In genomic region chr13:110000534-110001345, GRCh38 we compare ENCODE assay signal across 26 cellular contexts.
A peak's percentile ranks its signal among the peaks of the same experiment; 100 is the strongest.
DNase-seq lines count a peak whose midpoint lies in the region; ATAC-seq and TF ChIP-seq lines count a peak whose summit lies in the region.
"Had no signal": no experiment of that assay in that cellular context is flagged by ENCODE, and none has a peak within 500 bp of the region (broad histone marks: within the 10 kb centered on the region; RNA-seq: fewer than 3 reads in every experiment).

No MANE protein-coding gene starts in this region.

- H3F3A ChIP-seq in PC-3 (ENCODE audit: low read length, unreplicated experiment) = no peaks in the 10 kb centered on the region

- intact Hi-C loops in PC-3 (cut with micrococcal nuclease) = no loop called here

- peak overlapping the region; percentile 70 for H4K91ac ChIP-seq in trophoblast cell (ENCODE audit: low read depth, low read length)

- ATAC-seq in PC-3 = no peak
- ATAC-seq: activated CD4-positive, CD25-positive, alpha-beta regulatory T cell treated with anti-CD3 and anti-CD28 coated beads, Interleukin-2, amount 50 U/mL, for 24 hours; activated naive CD8-positive, alpha-beta T cell treated with anti-CD3 and anti-CD28 coated beads, Interleukin-2, amount 50 U/mL, for 24 hours; effector memory CD8-positive, alpha-beta T cell; lower lobe of right lung; mucosa of descending colon; natural killer cell had no signal

- POLR2A ChIA-PET in PC-3 (lab: Charles Lee; ENCODE audit: unreplicated experiment) = no interaction called here

- peak overlapping the region; percentile 57 for H3K14ac ChIP-seq in trophoblast cell (ENCODE audit: low read length)

- H3K9me2 ChIP-seq in PC-3 (replicated peaks; ENCODE audit: low read length) = no peaks in the 10 kb centered on the region

- peaks cover 5% of the 10 kb centered on the region for H3K79me1 ChIP-seq in trophoblast cell (ENCODE audit: low read length)

- peak overlapping the region; percentile 40 for H3K27ac ChIP-seq in PC-3 (ENCODE audit: low read length)
- peak overlapping the region; percentile 31 for H3K27ac ChIP-seq in trophoblast cell (ENCODE audit: low read depth, low read length)
- H3K27ac ChIP-seq: lower lobe of right lung, RWPE1, sigmoid colon, SK-N-MC, transverse colon had no signal

- no peak overlapping the region for H4K12ac ChIP-seq in trophoblast cell (ENCODE audit: low read depth, low read length)

- no peaks in the 10 kb centered on the region for H3K9me3 ChIP-seq in PC-3 (ENCODE audit: low read length)
- no peaks in the 10 kb centered on the region for H3K9me3 ChIP-seq in trophoblast cell (ENCODE audit: insufficient read depth, low read depth, low read length)
- H3K9me3 ChIP-seq: HAP-1, lower lobe of right lung, mucosa of descending colon, sigmoid colon, transverse colon had no signal

- H2BK120ac ChIP-seq in trophoblast cell (ENCODE audit: insufficient read depth, low read length, poor library complexity) = peak overlapping the region; percentile 68

- peak overlapping the region; percentile 9 for H4K8ac ChIP-seq in trophoblast cell (ENCODE audit: low read depth, low read length)

- H3K18ac ChIP-seq in trophoblast cell (ENCODE audit: low read length) = no peak overlapping the region

- H3K4me2 ChIP-seq in PC-3 (ENCODE audit: low read length) (peak overlapping the region; percentile 57), trophoblast cell (ENCODE audit: low read length) (no peak overlapping the region)

- no peaks in the 10 kb centered on the region for H3K79me2 ChIP-seq in PC-3 (ENCODE audit: low read length)
- H3K79me2 ChIP-seq in trophoblast cell (ENCODE audit: control insufficient read depth, insufficient read depth, low read length, poor library complexity) = peaks cover 3% of the 10 kb centered on the region

- H3K23ac ChIP-seq in trophoblast cell (ENCODE audit: low read length) = no peak overlapping the region

- peak overlapping the region; percentile 27 for H3K4ac ChIP-seq in trophoblast cell (ENCODE audit: low read depth, low read length)

- no CpG with 5 or more reads among the region's 12 CpGs for WGBS in trophoblast cell (ENCODE audit: extremely low coverage, insufficient coverage, insufficient read length)

- peak overlapping the region; percentile 45 for H2BK5ac ChIP-seq in trophoblast cell (ENCODE audit: low read depth, low read length, poor library complexity)

- H2AFZ ChIP-seq in PC-3 (ENCODE audit: low read length) (no peak overlapping the region), trophoblast cell (ENCODE audit: insufficient read depth, low read length, poor library complexity) (no peak overlapping the region)

- TF ChIP-seq CTCF in PC-3 (conservative IDR thresholded peaks at IDR 0.05; ENCODE audit: low read depth, low read length) (no peak), epithelial cell of esophagus (IDR thresholded peaks at IDR 0.05; ENCODE audit: insufficient read depth, low read depth, low read length, missing control alignments) (no peak)

- H3K27me3 ChIP-seq in PC-3 (ENCODE audit: low read length) (no peaks in the 10 kb centered on the region), trophoblast cell (ENCODE audit: insufficient read depth, low read length) (no peaks in the 10 kb centered on the region)
- H3K27me3 ChIP-seq: sigmoid colon, transverse colon had no signal

- H2AK5ac ChIP-seq in trophoblast cell (ENCODE audit: low read length) = peak overlapping the region; percentile 77

- no peaks in the 10 kb centered on the region for H4K20me1 ChIP-seq in PC-3 (ENCODE audit: low read length)

- H3K36me3 ChIP-seq in PC-3 (ENCODE audit: low read depth, low read length) (no peaks in the 10 kb centered on the region), trophoblast cell (ENCODE audit: control insufficient read depth in 1 of 2, insufficient read depth in 2 of 2, low read length in 2 of 2) (no peaks in the 10 kb centered on the region)
- H3K36me3 ChIP-seq: HAP-1, lower lobe of right lung, sigmoid colon, transverse colon had no signal

- H3K9ac ChIP-seq in PC-3 (ENCODE audit: low read length) (no peak overlapping the region), trophoblast cell (ENCODE audit: low read length) (no peak overlapping the region)

- peaks cover 57% of the 10 kb centered on the region for H3K4me1 ChIP-seq in PC-3 (ENCODE audit: insufficient read depth, low read length)
- peaks cover 13 to 19% of the 10 kb centered on the region in 2 experiments for H3K4me1 ChIP-seq in trophoblast cell (ENCODE audit: control insufficient read depth in 1 of 2, insufficient read depth in 2 of 2, low read length in 2 of 2)
- H3K4me1 ChIP-seq: HAP-1, lower lobe of right lung, transverse colon had no signal

- no TSS peak for BruUV-seq in PC-3 (replicated peaks; lab: Mats Ljungman, UMichigan)

- H3K4me3 ChIP-seq in PC-3 (ENCODE audit: low read length) (no peak overlapping the region), epithelial cell of esophagus (ENCODE audit: low read length) (no peak overlapping the region), trophoblast cell (ENCODE audit: low read depth, low read length) (no peak overlapping the region)
- H3K4me3 ChIP-seq: HAP-1, lower lobe of right lung, mucosa of descending colon, sigmoid colon, SK-N-MC, transverse colon had no signal

- DNase-seq in EL (peak; percentile 7), PC-3 (peak; percentile 29), epithelial cell of esophagus (ENCODE audit: low read depth) (peak; percentile 26), trophoblast cell (peak; percentile 18 to 66), OCI-M1 (lab: John Stamatoyannopoulos, UW) (no peak), KG1 (lab: John Stamatoyannopoulos, UW) (no peak), NCI-H1436 (lab: John Stamatoyannopoulos, UW) (no peak)
- DNase-seq in stimulated activated naive CD4-positive, alpha-beta T cell (lab: John Stamatoyannopoulos, UW) = no peak
- DNase-seq: activated CD4-positive, alpha-beta T cell treated with anti-CD3 and anti-CD28 coated beads, Interleukin-2, amount 50 U/mL, for 48 hours; activated naive CD4-positive, alpha-beta T cell; activated naive CD8-positive, alpha-beta T cell treated with anti-CD3 and anti-CD28 coated beads, Interleukin-2, amount 50 U/mL, for 24 hours; central memory CD4-positive, alpha-beta T cell; effector memory CD8-positive, alpha-beta T cell; erythroblast; lower lobe of right lung; mucosa of descending colon; natural killer cell; NCI-H2107; NCI-H748 treated with DMSO at 0.1 percent for 48 hours; sigmoid colon; stimulated activated CD4-positive, alpha-beta T cell treated with anti-CD3 and anti-CD28 coated beads, Interleukin-4, amount 100 ng/mL, for 1 hour; transverse colon had no signal

- peak overlapping the region; percentile 84 for H2BK12ac ChIP-seq in trophoblast cell (ENCODE audit: low read length)

- CTCF ChIA-PET in PC-3 (lab: Charles Lee) = no interaction called here

Comparison
In these comparisons a context has a peak if more than half of its experiments do, and no peak if none do; other contexts are left out.
1. DNase-seq: peak in EL (single experiment), PC-3 (single experiment), epithelial cell of esophagus (single experiment) and trophoblast cell (2 of 2); none in OCI-M1 (single experiment), KG1 (single experiment), stimulated activated naive CD4-positive, alpha-beta T cell (0 of 6) and NCI-H1436 (single experiment).